Comparison of ENCODE assay signal across 8 cellular contexts in genomic region chr1:151008244-151009205, GRCh38. TPM values are rescaled to one million over a fixed set of nuclear protein-coding genes. Genes with fewer than 3 reads are reported as not detected.
DNase-seq lines count a peak whose midpoint lies in the region; ATAC-seq and TF ChIP-seq lines count a peak whose summit lies in the region.

TSS of gene PRUNE1 (plus strand) at chr1:151008449. CDS start at chr1:151008633, 184 bp downstream.

- peaks cover 12 to 90% (median 81%) of the 10 kb centered on the region in 9 donors for H3K4me1 ChIP-seq in heart right ventricle

- peaks cover 52% of the 10 kb centered on the region for H3K4me1 Mint-ChIP-seq in T-helper 1 cell treated with Interleukin-12 subunit alpha and Interleukin-12 subunit beta and Interleukin-4 antibody, amounts not matched to agents 30 μg/mL and 1 μg/mL, for 36 hours (ENCODE audit: low read depth)
- peaks cover 53% of the 10 kb centered on the region for H3K4me1 Mint-ChIP-seq in type B pancreatic cell (ENCODE audit: unreplicated experiment)

- DNase-seq in GM10248 (ENCODE audit: extremely low spot score) (peak; percentile 99), NCI-H1694 treated with DMSO at 0.1 percent for 48 hours (lab: John Stamatoyannopoulos, UW) (peak; percentile 96), amniotic epithelial cell (ENCODE audit: low read depth) (peak; percentile 92), heart right ventricle (peak; percentile 97 to 98), posterior cingulate gyrus (peak; percentile 94 to 99 (median 96)), type B pancreatic cell (ENCODE audit: extremely low spot score, unreplicated experiment) (peak; percentile 96)

- H3K27ac Mint-ChIP-seq in T-helper 1 cell treated with Interleukin-12 subunit alpha and Interleukin-12 subunit beta and Interleukin-4 antibody, amounts not matched to agents 30 μg/mL and 1 μg/mL, for 36 hours: peak within 1 kb of the TSS; percentile 93
- H3K27ac Mint-ChIP-seq in type B pancreatic cell: peak within 1 kb of the TSS; percentile 97

- peaks cover 0 to 4% (median 0%) of the 10 kb centered on the region in 9 donors for H3K36me3 ChIP-seq in heart right ventricle

- no peaks in the 10 kb centered on the region for H3K27me3 ChIP-seq in heart right ventricle

- no peaks in the 10 kb centered on the region for H3K27me3 Mint-ChIP-seq in T-helper 1 cell treated with Interleukin-12 subunit alpha and Interleukin-12 subunit beta and Interleukin-4 antibody, amounts not matched to agents 30 μg/mL and 1 μg/mL, for 36 hours (ENCODE audit: low read depth)
- H3K27me3 Mint-ChIP-seq in type B pancreatic cell: no peaks in the 10 kb centered on the region

- peak within 1 kb of the TSS; percentile 52 to 96 (median 92) for H3K27ac ChIP-seq in heart right ventricle

- intact Hi-C loops in heart right ventricle (cut with DNase I) (loop anchor here in 2 of 10 donors (5.0 to 10.0 kb wide), 2 partner anchors 46 to 54 kb away; partner anchors contain the start of genes CDC42SE1 (in 1 of the 2) and MLLT11 (in 1 of the 2)), posterior cingulate gyrus (cut with DNase I) (loop anchor here (5.0 kb wide), 1 partner anchor 39 kb away; the partner anchor contains the start of gene C1orf56)

- peaks cover 14% of the 10 kb centered on the region for H3K36me3 Mint-ChIP-seq in T-helper 1 cell treated with Interleukin-12 subunit alpha and Interleukin-12 subunit beta and Interleukin-4 antibody, amounts not matched to agents 30 μg/mL and 1 μg/mL, for 36 hours (ENCODE audit: low read depth)
- H3K36me3 Mint-ChIP-seq in type B pancreatic cell: peaks cover 3% of the 10 kb centered on the region

- no peaks in the 10 kb centered on the region for H3K9me3 ChIP-seq in heart right ventricle

- POLR2A ChIA-PET in GM10248 (lab: Yijun Ruan, JAX): no interaction called here

- H3K4me3 Mint-ChIP-seq in T-helper 1 cell treated with Interleukin-12 subunit alpha and Interleukin-12 subunit beta and Interleukin-4 antibody, amounts not matched to agents 30 μg/mL and 1 μg/mL, for 36 hours: peak within 1 kb of the TSS; percentile 98
- H3K4me3 Mint-ChIP-seq in type B pancreatic cell: peak within 1 kb of the TSS; percentile 92

- CTCF ChIA-PET in GM10248 (lab: Yijun Ruan, JAX): interaction anchor here (3.4 kb wide), 1 partner anchor 13 kb away, joined by 9 read pairs; no protein-coding TSS in a partner anchor

- 1% methylated on average over 69 of the region's 69 CpGs for WGBS in heart right ventricle, 2 donors

- peak; percentile 93 for ATAC-seq in HG02798 (IDR thresholded peaks at IDR 0.05; ENCODE audit: poor library complexity, unreplicated experiment)
- ATAC-seq in heart right ventricle: peak; percentile 91 to 95 (median 93)

- peak within 1 kb of the TSS; percentile 47 to 85 (median 76) for H3K4me3 ChIP-seq in heart right ventricle

- TF ChIP-seq CTCF in GM10248 (IDR thresholded peaks at IDR 0.05; ENCODE audit: control extremely low read depth, extremely low read depth, low read depth, missing control alignments) (no peak), heart right ventricle (IDR thresholded peaks at IDR 0.05) (peak in 2 of 9 donors; percentile 9 to 25), type B pancreatic cell (conservative IDR thresholded peaks at IDR 0.05) (peak; percentile 18)

- no peaks in the 10 kb centered on the region for H3K9me3 Mint-ChIP-seq in T-helper 1 cell treated with Interleukin-12 subunit alpha and Interleukin-12 subunit beta and Interleukin-4 antibody, amounts not matched to agents 30 μg/mL and 1 μg/mL, for 36 hours
- no peaks in the 10 kb centered on the region for H3K9me3 Mint-ChIP-seq in type B pancreatic cell

RNA-seq across cellular contexts. Expression of gene PRUNE1, which starts in this region (rescaled TPM):
- total RNA-seq in heart right ventricle (10 to 100 TPM; 37.5 to 50.1 (median 46.0) TPM), type B pancreatic cell (ENCODE audit: low replicate concordance) (16.3 and 20.4 TPM in 2 replicates)
- polyA plus RNA-seq in heart right ventricle: 10 to 100 TPM; 11.5 to 24.4 TPM

Comparison
In these comparisons a context has a peak if more than half of its experiments do, and no peak if none do; other contexts are left out.
1. Peak in every context shown above with its lines: DNase-seq, ATAC-seq, H3K4me3 ChIP-seq and H3K27ac ChIP-seq.